Comparison of ENCODE assay signal across 13 cellular contexts in the genomic region with DNA sequence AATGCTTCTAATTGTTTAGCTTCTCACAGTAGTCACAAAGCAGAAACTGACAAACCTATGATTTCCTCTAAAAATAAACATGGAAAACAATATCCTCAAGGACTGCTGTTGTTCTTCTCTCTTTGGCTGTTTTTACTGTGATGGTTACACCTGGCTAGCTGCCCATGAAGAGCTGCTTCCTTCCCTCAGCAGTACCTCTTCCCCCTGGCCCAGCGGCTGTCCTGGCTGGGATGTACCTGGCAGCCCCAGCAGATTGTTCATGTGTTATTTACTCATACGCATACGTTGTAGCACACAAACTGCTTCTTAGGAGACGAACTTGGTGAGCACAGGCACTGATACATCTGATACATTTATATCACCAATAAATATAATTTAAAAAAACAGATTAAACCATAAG. TPM values are rescaled to one million over a fixed set of nuclear protein-coding genes. Genes with fewer than 3 reads are reported as not detected.
DNase-seq lines count a peak whose midpoint lies in the region; ATAC-seq and TF ChIP-seq lines count a peak whose summit lies in the region.
"Had no signal": no experiment of that assay in that cellular context is flagged by ENCODE, and none has a peak within 500 bp of the region (broad histone marks: within the 10 kb centered on the region; RNA-seq: fewer than 3 reads in every experiment).

No MANE protein-coding gene starts in this region.

- H3K9me3 ChIP-seq in MM.1S (replicated peaks; ENCODE audit: insufficient read depth, low read length) (no peaks in the 10 kb centered on the region), SK-N-SH (no peaks in the 10 kb centered on the region)

- no peaks in the 10 kb centered on the region for H3K79me2 ChIP-seq in MM.1S (ENCODE audit: low read length)
- H3K79me2 ChIP-seq in SK-N-SH (ENCODE audit: insufficient read depth) = no peaks in the 10 kb centered on the region

- H3K36me3 ChIP-seq in MM.1S (replicated peaks; ENCODE audit: insufficient read depth, low read length) (no peaks in the 10 kb centered on the region), SK-N-SH (replicated peaks in 1 of 2; ENCODE audit: control insufficient read depth in 1 of 2, insufficient read depth in 2 of 2, low read length in 1 of 2) (peaks cover 0 to 35% of the 10 kb centered on the region in 2 experiments)

- ATAC-seq in activated B cell treated with CpG ODN at 0.5 μM for 24 hours (ENCODE audit: low read depth) = peak; percentile 61
- ATAC-seq in naive thymus-derived CD8-positive, alpha-beta T cell = no peak
- ATAC-seq: GM12878 had no signal

- no peak for TF ChIP-seq RAD21 in SK-N-SH (IDR thresholded peaks at IDR 0.05; ENCODE audit: low read length)

- H3F3A ChIP-seq in MM.1S (ENCODE audit: insufficient read depth, low read length) (no peaks in the 10 kb centered on the region), SK-N-SH (replicated peaks; ENCODE audit: insufficient read depth) (no peaks in the 10 kb centered on the region)

- H3K27ac ChIP-seq in MM.1S (ENCODE audit: low read length) (no peak overlapping the region), SK-N-SH (ENCODE audit: low read depth in 2 of 2, low read length in 1 of 2) (no peak overlapping the region)
- H3K27ac ChIP-seq: coronary artery had no signal

- H3K9me2 ChIP-seq in MM.1S (replicated peaks; ENCODE audit: insufficient read depth, low read length) (no peaks in the 10 kb centered on the region), SK-N-SH (no peaks in the 10 kb centered on the region)

- H3K36me3 Mint-ChIP-seq in activated B cell treated with CpG ODN at 0.5 μM for 24 hours (ENCODE audit: low read depth) = peaks cover 53% of the 10 kb centered on the region
- H3K36me3 Mint-ChIP-seq in naive thymus-derived CD8-positive, alpha-beta T cell = peaks cover 0 to 75% (median 6%) of the 10 kb centered on the region in 3 donors

- H3K9ac ChIP-seq in MM.1S (ENCODE audit: low read length) (no peak overlapping the region), SK-N-SH (no peak overlapping the region)

- CTCF ChIA-PET in activated B cell treated with CpG ODN at 0.5 μM for 24 hours (lab: Charles Lee) = no interaction called here
- CTCF ChIA-PET in SK-N-SH (lab: Yijun Ruan, JAX) = interaction anchor here (1.1 kb wide), 1 partner anchor 418 kb away, joined by 5 read pairs; no protein-coding TSS in a partner anchor

- H3K4me2 ChIP-seq in MM.1S (ENCODE audit: low read depth, low read length) (no peak overlapping the region), SK-N-SH (no peak overlapping the region)

- WGBS in SK-N-SH (ENCODE audit: low lambda C conversion rate) = 90% methylated on average over 4 of the region's 4 CpGs

- peaks cover 24% of the 10 kb centered on the region for H3K4me1 Mint-ChIP-seq in activated B cell treated with CpG ODN at 0.5 μM for 24 hours
- H3K4me1 Mint-ChIP-seq in naive thymus-derived CD8-positive, alpha-beta T cell = peaks cover 3 to 21% (median 14%) of the 10 kb centered on the region in 4 donors
- H3K4me1 Mint-ChIP-seq: activated CD4-positive, alpha-beta T cell treated with anti-CD3 and anti-CD28 coated beads, Interleukin-2, amount 10 ng/mL, durations not matched to agents 7 days and 5 days; activated naive CD4-positive, alpha-beta T cell treated with anti-CD3 and anti-CD28 coated beads, Interleukin-2, amount 10 ng/mL, durations not matched to agents 7 days and 5 days had no signal

- H3K4me3 ChIP-seq in MM.1S (ENCODE audit: low read length) = no peak overlapping the region
- H3K4me3 ChIP-seq in SK-N-SH (ENCODE audit: low read depth in 2 of 2, low read length in 1 of 2) = no peak overlapping the region
- H3K4me3 ChIP-seq: coronary artery, GM12878 had no signal

- no peaks in the 10 kb centered on the region for H3K9me3 Mint-ChIP-seq in activated B cell treated with CpG ODN at 0.5 μM for 24 hours
- no peaks in the 10 kb centered on the region for H3K9me3 Mint-ChIP-seq in naive thymus-derived CD8-positive, alpha-beta T cell
- H3K9me3 Mint-ChIP-seq: activated CD4-positive, alpha-beta T cell treated with anti-CD3 and anti-CD28 coated beads, Interleukin-2, amount 10 ng/mL, durations not matched to agents 7 days and 5 days; activated naive CD4-positive, alpha-beta T cell treated with anti-CD3 and anti-CD28 coated beads, Interleukin-2, amount 10 ng/mL, durations not matched to agents 7 days and 5 days had no signal

- no peak overlapping the region for H2AFZ ChIP-seq in MM.1S (ENCODE audit: low read length)
- no peak overlapping the region for H2AFZ ChIP-seq in SK-N-SH (ENCODE audit: low read depth)

- peak overlapping the region; percentile 2 for H3K4me3 Mint-ChIP-seq in activated B cell treated with CpG ODN at 0.5 μM for 24 hours
- H3K4me3 Mint-ChIP-seq in naive thymus-derived CD8-positive, alpha-beta T cell = no peak overlapping the region
- H3K4me3 Mint-ChIP-seq: activated CD4-positive, alpha-beta T cell treated with anti-CD3 and anti-CD28 coated beads, Interleukin-2, amount 10 ng/mL, durations not matched to agents 7 days and 5 days; activated naive CD4-positive, alpha-beta T cell treated with anti-CD3 and anti-CD28 coated beads, Interleukin-2, amount 10 ng/mL, durations not matched to agents 7 days and 5 days had no signal

- H3K4me1 ChIP-seq in MM.1S (ENCODE audit: low read length) (no peaks in the 10 kb centered on the region), SK-N-SH (ENCODE audit: control insufficient read depth in 1 of 2, insufficient read depth in 2 of 2, low read depth in 1 of 2, low read length in 1 of 2) (peaks cover 0 to 2% of the 10 kb centered on the region in 2 experiments; a peak in 1 of 4 replicates)

- no peak for TF ChIP-seq EP300 in SK-N-SH (IDR thresholded peaks at IDR 0.05; ENCODE audit: borderline replicate concordance in 1 of 2, low read depth in 1 of 2, low read length in 1 of 2)

- intact Hi-C loops in activated B cell treated with CpG ODN at 0.5 μM for 24 hours (cut with micrococcal nuclease) = no loop called here

- H3K27ac Mint-ChIP-seq in activated B cell treated with CpG ODN at 0.5 μM for 24 hours = peak overlapping the region; percentile 61
- peak overlapping the region; percentile 24 to 93 (median 77) for H3K27ac Mint-ChIP-seq in naive thymus-derived CD8-positive, alpha-beta T cell
- H3K27ac Mint-ChIP-seq: activated CD4-positive, alpha-beta T cell treated with anti-CD3 and anti-CD28 coated beads, Interleukin-2, amount 10 ng/mL, durations not matched to agents 7 days and 5 days; activated naive CD4-positive, alpha-beta T cell treated with anti-CD3 and anti-CD28 coated beads, Interleukin-2, amount 10 ng/mL, durations not matched to agents 7 days and 5 days had no signal

- no peaks in the 10 kb centered on the region for H4K20me1 ChIP-seq in MM.1S (ENCODE audit: insufficient read depth, low read length)
- H4K20me1 ChIP-seq in SK-N-SH (ENCODE audit: insufficient read depth) = no peaks in the 10 kb centered on the region

- no peaks in the 10 kb centered on the region for H3K27me3 Mint-ChIP-seq in activated B cell treated with CpG ODN at 0.5 μM for 24 hours
- H3K27me3 Mint-ChIP-seq in naive thymus-derived CD8-positive, alpha-beta T cell = no peaks in the 10 kb centered on the region
- H3K27me3 Mint-ChIP-seq: activated CD4-positive, alpha-beta T cell treated with anti-CD3 and anti-CD28 coated beads, Interleukin-2, amount 10 ng/mL, durations not matched to agents 7 days and 5 days; activated naive CD4-positive, alpha-beta T cell treated with anti-CD3 and anti-CD28 coated beads, Interleukin-2, amount 10 ng/mL, durations not matched to agents 7 days and 5 days had no signal

- no peak for TF ChIP-seq CTCF in activated B cell treated with CpG ODN at 0.5 μM for 24 hours (IDR thresholded peaks at IDR 0.05)
- TF ChIP-seq CTCF in MM.1S (IDR thresholded peaks at IDR 0.05; ENCODE audit: low read length) = no peak
- TF ChIP-seq CTCF in SK-N-SH (IDR thresholded peaks at IDR 0.05) = no peak

- DNase-seq in DMS153 (lab: John Stamatoyannopoulos, UW) = peak; percentile 69
- DNase-seq in NCI-H1417 treated with DMSO at 0.1 percent for 48 hours (lab: John Stamatoyannopoulos, UW) = peak; percentile 53
- DNase-seq in activated B cell treated with CpG ODN at 0.5 μM for 24 hours = no peak
- no peak for DNase-seq in naive thymus-derived CD8-positive, alpha-beta T cell
- DNase-seq in MM.1S = no peak
- no peak for DNase-seq in NCI-H187 (lab: John Stamatoyannopoulos, UW)
- DNase-seq in SK-N-SH = no peak
- DNase-seq: activated CD4-positive, alpha-beta T cell treated with anti-CD3 and anti-CD28 coated beads, Interleukin-2, amount 10 ng/mL, durations not matched to agents 7 days and 5 days; activated naive CD4-positive, alpha-beta T cell treated with anti-CD3 and anti-CD28 coated beads, Interleukin-2, amount 10 ng/mL, durations not matched to agents 7 days and 5 days; H7; IMR-90 had no signal

- POLR2A ChIA-PET in activated B cell treated with CpG ODN at 0.5 μM for 24 hours (lab: Charles Lee) (interaction anchor here (0.5 to 1.2 kb wide), 2 partner anchors 26 to 1171 kb away, joined by 4 to 15 read pairs; no protein-coding TSS in a partner anchor), SK-N-SH (lab: Yijun Ruan, JAX) (no interaction called here)
- POLR2A ChIA-PET in naive thymus-derived CD8-positive, alpha-beta T cell (lab: Charles Lee) = interaction anchor here (0.6 kb wide), 1 partner anchor 39 kb away, joined by 4 read pairs; no protein-coding TSS in a partner anchor

- H3K27me3 ChIP-seq in MM.1S (replicated peaks; ENCODE audit: insufficient read depth, low read length) (no peaks in the 10 kb centered on the region), SK-N-SH (ENCODE audit: insufficient read depth) (no peaks in the 10 kb centered on the region)

TF ChIP-seq in SK-N-SH, 30 proteins besides CTCF, POLR2A, EP300 and RAD21 (continues in another document):
- TF ChIP-seq, protein P1, sequence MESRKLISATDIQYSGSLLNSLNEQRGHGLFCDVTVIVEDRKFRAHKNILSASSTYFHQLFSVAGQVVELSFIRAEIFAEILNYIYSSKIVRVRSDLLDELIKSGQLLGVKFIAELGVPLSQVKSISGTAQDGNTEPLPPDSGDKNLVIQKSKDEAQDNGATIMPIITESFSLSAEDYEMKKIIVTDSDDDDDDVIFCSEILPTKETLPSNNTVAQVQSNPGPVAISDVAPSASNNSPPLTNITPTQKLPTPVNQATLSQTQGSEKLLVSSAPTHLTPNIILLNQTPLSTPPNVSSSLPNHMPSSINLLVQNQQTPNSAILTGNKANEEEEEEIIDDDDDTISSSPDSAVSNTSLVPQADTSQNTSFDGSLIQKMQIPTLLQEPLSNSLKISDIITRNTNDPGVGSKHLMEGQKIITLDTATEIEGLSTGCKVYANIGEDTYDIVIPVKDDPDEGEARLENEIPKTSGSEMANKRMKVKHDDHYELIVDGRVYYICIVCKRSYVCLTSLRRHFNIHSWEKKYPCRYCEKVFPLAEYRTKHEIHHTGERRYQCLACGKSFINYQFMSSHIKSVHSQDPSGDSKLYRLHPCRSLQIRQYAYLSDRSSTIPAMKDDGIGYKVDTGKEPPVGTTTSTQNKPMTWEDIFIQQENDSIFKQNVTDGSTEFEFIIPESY (IDR thresholded peaks at IDR 0.05; ENCODE audit: borderline replicate concordance, low read depth) = no peak
- TF ChIP-seq RXRA (IDR thresholded peaks at IDR 0.05; ENCODE audit: borderline replicate concordance, low read depth) = no peak

RNA-seq across cellular contexts. Expression of a gene that starts 27.4 kb away (rescaled TPM):
- 14.2 and 15.6 TPM in 2 replicates for total RNA-seq in activated B cell treated with CpG ODN at 0.5 μM for 24 hours
- 10 to 100 TPM; 23.4 TPM for total RNA-seq in naive thymus-derived CD8-positive, alpha-beta T cell
- polyA plus RNA-seq in naive thymus-derived CD8-positive, alpha-beta T cell = 10 to 100 TPM; 10.0 to 13.4 (median 12.1) TPM
- 1.8 and 2.0 TPM in 2 replicates for polyA plus RNA-seq in SK-N-SH (2012; rRNA removed)
- 1.8 and 3.0 TPM in 2 replicates for polyA plus RNA-seq in SK-N-SH (2012; cell fraction: cytosol; rRNA removed)
- polyA plus RNA-seq in SK-N-SH (2012; cell fraction: nucleus; rRNA removed) = 0.39 and 0.77 TPM in 2 replicates

Comparison
In these comparisons a context has a peak if more than half of its experiments do, and no peak if none do; other contexts are left out.
1. DNase-seq: peak in DMS153 (single experiment) and NCI-H1417 treated with DMSO at 0.1 percent for 48 hours (single experiment); none in activated B cell treated with CpG ODN at 0.5 μM for 24 hours (single experiment), naive thymus-derived CD8-positive, alpha-beta T cell (0 of 10), MM.1S (single experiment), NCI-H187 (0 of 2) and SK-N-SH (single experiment).